13 cellular contexts compared by ENCODE assay signal in the genomic region with DNA sequence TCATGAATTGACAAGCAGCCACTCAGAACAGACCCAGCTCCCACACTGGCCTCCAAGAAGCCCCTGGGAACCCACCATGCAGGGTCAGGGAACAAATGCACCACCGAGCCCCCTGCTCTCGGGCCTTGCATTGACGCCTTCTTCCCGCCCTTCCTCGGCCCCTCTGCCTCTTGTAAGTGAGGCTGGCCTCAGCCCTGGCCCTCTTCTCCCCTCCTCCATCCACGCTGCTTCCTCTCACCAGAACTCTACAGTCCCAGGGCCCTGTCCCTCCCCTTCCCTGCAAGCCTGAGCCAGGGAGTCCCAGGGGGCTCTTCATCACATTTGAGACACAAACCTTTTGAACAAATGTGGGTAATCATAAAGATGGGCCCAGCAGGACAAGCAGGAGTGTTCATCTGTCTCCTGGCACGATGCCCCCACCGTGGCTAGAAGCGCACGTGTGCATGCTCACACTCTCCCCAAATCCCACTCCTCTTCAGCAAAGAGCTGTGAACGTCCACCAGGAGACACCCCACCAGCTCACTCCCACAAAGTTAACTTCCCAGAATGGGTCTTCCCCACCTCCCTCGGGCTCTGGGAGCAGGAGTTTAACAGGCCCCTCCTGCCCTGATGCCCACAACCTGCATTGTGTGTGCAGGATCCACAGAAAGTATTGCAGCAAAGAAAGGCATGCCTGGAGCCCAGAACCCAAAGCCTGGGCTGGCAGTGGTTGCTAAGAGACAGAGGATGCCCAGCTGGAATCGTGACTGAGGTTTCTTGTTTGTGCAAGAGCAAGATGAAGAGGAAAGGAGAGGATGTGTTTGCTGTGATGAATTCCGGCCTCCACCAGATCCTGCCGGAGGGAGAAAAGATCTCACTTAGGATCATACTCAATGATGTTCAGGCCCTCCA. TPM values are rescaled to one million over a fixed set of nuclear protein-coding genes. Genes with fewer than 3 reads are reported as not detected.
DNase-seq lines count a peak whose midpoint lies in the region; ATAC-seq and TF ChIP-seq lines count a peak whose summit lies in the region.
"Had no signal": no experiment of that assay in that cellular context is flagged by ENCODE, and none has a peak within 500 bp of the region (broad histone marks: within the 10 kb centered on the region; RNA-seq: fewer than 3 reads in every experiment).

No MANE protein-coding gene starts in this region.

- peak; percentile 62 to 84 (median 77) for DNase-seq in NCI-H1417 (lab: John Stamatoyannopoulos, UW)
- DNase-seq in amniotic epithelial cell (ENCODE audit: low read depth), result peak; percentile 1
- DNase-seq in myocyte (ENCODE audit: low read depth), result peak; percentile 17
- DNase-seq in activated CD4-positive, alpha-beta T cell treated with anti-CD3 and anti-CD28 coated beads, Interleukin-2, amount 50 U/mL, for 1 hour, result no peak
- no peak for DNase-seq in Kasumi-1 (lab: John Stamatoyannopoulos, UW)
- DNase-seq: immature natural killer cell, Karpas-422, right cardiac atrium, WERI-Rb-1 had no signal

- peak overlapping the region; percentile 8 to 94 (median 89) for H3K4me2 ChIP-seq in BLaER1 treated with 17β-estradiol and CSF1 and Interleukin-3, amounts not matched to agents 10 nM and 100 nM

- no peaks in the 10 kb centered on the region for H3K36me3 ChIP-seq in BLaER1 treated with 17β-estradiol and CSF1 and Interleukin-3, amounts not matched to agents 10 nM and 100 nM

- H3K27ac ChIP-seq in BLaER1 treated with 17β-estradiol and CSF1 and Interleukin-3, amounts not matched to agents 10 nM and 100 nM, result peak overlapping the region in 8 of 11 experiments; percentile 40 to 71 (median 60); a peak in 15 of 22 replicates
- H3K27ac ChIP-seq: WERI-Rb-1 had no signal

- H3K4me3 ChIP-seq in BLaER1 treated with 17β-estradiol and CSF1 and Interleukin-3, amounts not matched to agents 10 nM and 100 nM, result peak overlapping the region in 1 of 10 experiments; percentile 14; a peak in 1 of 20 replicates

- ATAC-seq in GM18505 (IDR thresholded peaks at IDR 0.05; ENCODE audit: unreplicated experiment) (no peak), GM19452 (IDR thresholded peaks at IDR 0.05; ENCODE audit: unreplicated experiment) (no peak)
- ATAC-seq: right cardiac atrium had no signal

- no peaks in the 10 kb centered on the region for H3K9me3 ChIP-seq in BLaER1 treated with 17β-estradiol and CSF1 and Interleukin-3, amounts not matched to agents 10 nM and 100 nM (replicated peaks in 1 of 11)

- peak overlapping the region in 6 of 11 experiments; percentile 4 to 54 (median 38); a peak in 9 of 22 replicates for H3K9ac ChIP-seq in BLaER1 treated with 17β-estradiol and CSF1 and Interleukin-3, amounts not matched to agents 10 nM and 100 nM

- H4K20me1 ChIP-seq in BLaER1 treated with 17β-estradiol and CSF1 and Interleukin-3, amounts not matched to agents 10 nM and 100 nM, result peaks cover 0 to 11% (median 0%) of the 10 kb centered on the region in 11 experiments; a peak in 5 of 22 replicates

- no peak for TF ChIP-seq POLR2A in GM18505 (IDR thresholded peaks at IDR 0.05; ENCODE audit: borderline replicate concordance, extremely low read depth, insufficient read depth, insufficient read length)

- H3K4me1 ChIP-seq in BLaER1 treated with 17β-estradiol and CSF1 and Interleukin-3, amounts not matched to agents 10 nM and 100 nM, result peaks cover 46 to 77% (median 68%) of the 10 kb centered on the region in 10 experiments

- H3K27me3 ChIP-seq in BLaER1 treated with 17β-estradiol and CSF1 and Interleukin-3, amounts not matched to agents 10 nM and 100 nM, result peaks cover 0 to 10% (median 0%) of the 10 kb centered on the region in 11 experiments; a peak in 2 of 22 replicates

RNA-seq across cellular contexts. Expression of a gene that starts 57.6 kb away (rescaled TPM):
- 0.03 and 0.05 TPM in 2 replicates for total RNA-seq in myocyte
- 0.05 TPM for polyA plus RNA-seq in myocyte (2012)
- total RNA-seq: SK-MEL-5 had no signal

Comparison
In these comparisons a context has a peak if more than half of its experiments do, and no peak if none do; other contexts are left out.
1. DNase-seq: peak in NCI-H1417 (3 of 3), amniotic epithelial cell (single experiment) and myocyte (single experiment); none in activated CD4-positive, alpha-beta T cell treated with anti-CD3 and anti-CD28 coated beads, Interleukin-2, amount 50 U/mL, for 1 hour (single experiment) and Kasumi-1 (0 of 2).